ENCODE assay signal across 12 cellular contexts in the genomic region with DNA sequence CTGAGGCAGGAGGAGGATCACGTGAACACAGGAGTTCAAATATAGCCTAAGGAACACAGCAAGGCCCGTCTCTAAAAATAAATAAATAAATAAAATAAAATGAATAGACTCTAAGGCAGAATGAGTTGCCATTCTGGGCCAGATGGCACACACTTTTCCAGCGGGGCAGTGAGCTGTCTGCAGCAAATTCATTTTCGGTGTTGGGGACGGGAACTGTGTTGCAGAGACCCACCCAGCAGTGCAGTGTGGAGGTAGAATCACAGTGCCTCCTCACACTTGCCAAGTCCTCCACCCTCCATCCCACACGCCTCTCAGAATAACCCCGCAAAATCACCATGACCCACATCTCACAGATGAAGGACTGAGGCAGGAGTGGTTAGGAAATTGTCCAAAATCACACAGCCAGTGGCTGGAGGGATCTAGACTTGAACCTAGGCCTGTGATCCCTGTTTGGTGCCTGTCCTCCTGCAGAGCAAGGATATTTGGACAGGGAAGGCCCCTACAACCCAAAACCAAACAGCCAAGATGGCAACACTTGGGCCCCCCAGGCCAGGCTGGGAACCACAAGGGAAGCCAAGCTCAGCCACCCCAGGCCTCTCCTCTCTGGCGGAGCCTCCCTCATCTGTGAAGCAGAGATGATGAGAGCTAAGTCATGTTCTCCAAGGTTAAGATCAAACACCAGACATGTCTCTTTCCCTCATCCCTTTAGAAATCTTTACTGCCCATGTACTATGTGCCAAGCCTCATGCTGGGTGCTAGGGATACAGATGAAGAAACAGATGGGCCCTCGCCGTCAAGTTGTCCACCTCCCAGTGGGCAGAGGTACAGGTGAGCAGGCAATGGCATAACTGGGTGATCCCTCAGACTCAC.
"Had no signal": no experiment of that assay in that cellular context is flagged by ENCODE, and none has a peak within 500 bp of the region (broad histone marks: within the 10 kb centered on the region; RNA-seq: fewer than 3 reads in every experiment).

No MANE protein-coding gene starts in this region.

- FAIRE-seq: keratinocyte had no signal

- H3K4me3 ChIP-seq: gastroesophageal sphincter, lower lobe of right lung, psoas muscle, sigmoid colon, SJCRH30, upper lobe of left lung had no signal

- H3K27ac ChIP-seq: gastroesophageal sphincter, lower lobe of right lung, psoas muscle, sigmoid colon, SJCRH30, upper lobe of left lung had no signal

- DNase-seq: activated naive CD4-positive, alpha-beta T cell treated with Interleukin-2 at 50 U/mL for 16 hours; lower lobe of right lung; naive thymus-derived CD8-positive, alpha-beta T cell; occipital lobe; psoas muscle; SJCRH30; stimulated activated CD4-positive, alpha-beta T cell treated with anti-CD3 and anti-CD28 coated beads, Interleukin-2, amount 100 ng/mL, for 24 hours; stimulated activated naive B cell treated with anti-CD40 and anti-IgM and Interleukin-4, amounts not matched to agents 10 μg/mL and 1 μg/mL and 100 μg/mL, for 72 hours had no signal

- H3K9me3 ChIP-seq: gastroesophageal sphincter, lower lobe of right lung, psoas muscle, sigmoid colon, SJCRH30, upper lobe of left lung had no signal

- ATAC-seq: gastroesophageal sphincter; lower lobe of right lung; naive thymus-derived CD8-positive, alpha-beta T cell; stimulated activated naive B cell treated with anti-CD40 and anti-IgM and Interleukin-4, amounts not matched to agents 10 μg/mL and 1 μg/mL and 100 μg/mL, for 72 hours had no signal

- H3K36me3 ChIP-seq: gastroesophageal sphincter, lower lobe of right lung, sigmoid colon, SJCRH30, upper lobe of left lung had no signal

- H3K4me1 ChIP-seq: lower lobe of right lung, sigmoid colon, SJCRH30, upper lobe of left lung had no signal

- H3K27me3 ChIP-seq: gastroesophageal sphincter, sigmoid colon, SJCRH30, upper lobe of left lung had no signal
